Comparison of ENCODE assay signal across 12 cellular contexts in genomic region chr2:17757321-17757720, GRCh38. TPM values are rescaled to one million over a fixed set of nuclear protein-coding genes. Genes with fewer than 3 reads are reported as not detected.
DNase-seq lines count a peak whose midpoint lies in the region; ATAC-seq and TF ChIP-seq lines count a peak whose summit lies in the region.
"Had no signal": no experiment of that assay in that cellular context is flagged by ENCODE, and none has a peak within 500 bp of the region (broad histone marks: within the 10 kb centered on the region; RNA-seq: fewer than 3 reads in every experiment).

No MANE protein-coding gene starts in this region.

- H3K4me3 Mint-ChIP-seq in glutamatergic neuron (ENCODE audit: unreplicated experiment), result peak overlapping the region; percentile 45
- H3K4me3 Mint-ChIP-seq: activated T-cell treated with anti-CD3 and anti-CD28 coated beads, Interleukin-2, amount 50 U/mL, for 72 hours had no signal

- peak overlapping the region; percentile 56 for H3K27ac Mint-ChIP-seq in glutamatergic neuron (ENCODE audit: unreplicated experiment)
- H3K27ac Mint-ChIP-seq: activated T-cell treated with anti-CD3 and anti-CD28 coated beads, Interleukin-2, amount 50 U/mL, for 72 hours had no signal

- intact Hi-C loops in heart left ventricle (cut with DNase I), result loop anchor here in 2 of 10 donors (10.0 kb wide), 1 partner anchor 67 kb away; no protein-coding TSS in a partner anchor

- H3K4me3 ChIP-seq in cardiac muscle cell, result no peak overlapping the region
- no peak overlapping the region for H3K4me3 ChIP-seq in heart left ventricle
- no peak overlapping the region for H3K4me3 ChIP-seq in SJSA1
- H3K4me3 ChIP-seq: coronary artery, tibial artery had no signal

- H3K27ac ChIP-seq in cardiac muscle cell (no peak overlapping the region), heart left ventricle (no peak overlapping the region), SJSA1 (peak overlapping the region; percentile 15; the same call in 1 of the 2 replicates)
- H3K27ac ChIP-seq: coronary artery, tibial artery had no signal

- peak in 1 of 2 donors; percentile 81 for DNase-seq in cardiac muscle cell (ENCODE audit: low read depth in 1 of 2, low spot score in 1 of 2)
- DNase-seq in heart left ventricle, result no peak
- DNase-seq in SJSA1 (ENCODE audit: low read depth in 1 of 2, low spot score in 2 of 2), result peak in 1 of 2 experiments; percentile 27
- no peak for DNase-seq in glutamatergic neuron
- DNase-seq in NCI-H1417 (lab: John Stamatoyannopoulos, UW), result no peak
- DNase-seq in NCI-H2107 treated with DMSO at 0.1 percent for 48 hours (lab: John Stamatoyannopoulos, UW; ENCODE audit: unreplicated experiment), result no peak
- no peak for DNase-seq in cerebellar nuclear complex (lab: John Stamatoyannopoulos, UW)
- DNase-seq: activated T-cell treated with anti-CD3 and anti-CD28 coated beads, Interleukin-2, amount 50 U/mL, for 72 hours; MM.1S; tibial artery had no signal

- H3K27me3 ChIP-seq in cardiac muscle cell (no peaks in the 10 kb centered on the region), heart left ventricle (no peaks in the 10 kb centered on the region), SJSA1 (replicated peaks) (no peaks in the 10 kb centered on the region)
- H3K27me3 ChIP-seq: tibial artery had no signal

- H3K9me3 Mint-ChIP-seq in glutamatergic neuron (ENCODE audit: unreplicated experiment), result peaks cover 7% of the 10 kb centered on the region
- H3K9me3 Mint-ChIP-seq: activated T-cell treated with anti-CD3 and anti-CD28 coated beads, Interleukin-2, amount 50 U/mL, for 72 hours had no signal

- H3K36me3 ChIP-seq in cardiac muscle cell (no peaks in the 10 kb centered on the region), heart left ventricle (peaks cover 0 to 14% (median 0%) of the 10 kb centered on the region in 9 donors), SJSA1 (peaks cover 16% of the 10 kb centered on the region)
- H3K36me3 ChIP-seq: tibial artery had no signal

- H3K9me3 ChIP-seq in cardiac muscle cell (ENCODE audit: low read depth) (no peaks in the 10 kb centered on the region), heart left ventricle (no peaks in the 10 kb centered on the region), SJSA1 (replicated peaks) (no peaks in the 10 kb centered on the region)
- H3K9me3 ChIP-seq: tibial artery had no signal

- TF ChIP-seq POLR2A in heart left ventricle (IDR thresholded peaks at IDR 0.05), result no peak

- peak; percentile 5 for TF ChIP-seq CTCF in cardiac muscle cell (IDR thresholded peaks at IDR 0.05; ENCODE audit: low read depth, low read length)
- TF ChIP-seq CTCF in heart left ventricle (IDR thresholded peaks at IDR 0.05), result peak in 1 of 12 donors; percentile 11
- TF ChIP-seq CTCF in glutamatergic neuron (IDR thresholded peaks at IDR 0.05; ENCODE audit: partially characterized antibody, unreplicated experiment), result no peak

- WGBS in heart left ventricle, 4 donors, result 25 to 41% (median 37%) methylated on average over 2 of the region's 2 CpGs

- peaks cover 13% of the 10 kb centered on the region for H3K4me1 ChIP-seq in cardiac muscle cell (ENCODE audit: low read depth)
- H3K4me1 ChIP-seq in heart left ventricle, result peaks cover 0 to 47% (median 24%) of the 10 kb centered on the region in 12 donors
- H3K4me1 ChIP-seq in SJSA1 (replicated peaks), result peaks cover 18% of the 10 kb centered on the region

- ATAC-seq in heart left ventricle (no peak), HG03457 (IDR thresholded peaks at IDR 0.05; ENCODE audit: unreplicated experiment) (no peak)
- ATAC-seq: activated T-cell treated with anti-CD3 and anti-CD28 coated beads, Interleukin-2, amount 50 U/mL, for 72 hours had no signal

- peaks cover 7% of the 10 kb centered on the region for H3K4me1 Mint-ChIP-seq in glutamatergic neuron (ENCODE audit: low read depth, unreplicated experiment)

- H3K36me3 Mint-ChIP-seq in glutamatergic neuron (ENCODE audit: unreplicated experiment), result no peaks in the 10 kb centered on the region

- peaks cover 3% of the 10 kb centered on the region for H3K27me3 Mint-ChIP-seq in glutamatergic neuron (ENCODE audit: unreplicated experiment)

RNA-seq across cellular contexts. Expression of gene GEN1, which starts 3.4 kb away (rescaled TPM):
- total RNA-seq in cardiac muscle cell (5.6 and 8.8 TPM in 2 replicates), heart left ventricle (1 to 10 TPM; 2.4 to 8.8 (median 3.1) TPM), glutamatergic neuron (ENCODE audit: unreplicated experiment) (44.4 TPM)
- polyA plus RNA-seq in cardiac muscle cell (4.3 and 7.2 TPM in 2 replicates), heart left ventricle (1 to 10 TPM; 1.0 to 1.8 TPM)
- 30.0 and 31.1 TPM in 2 replicates for total RNA-seq in SJSA1 (2014; rRNA removed; shearing (Covaris generic))

RNA-seq across cellular contexts. Expression of gene SMC6, which starts 3.7 kb away (rescaled TPM):
- total RNA-seq in cardiac muscle cell (7.8 and 19.2 TPM in 2 replicates), heart left ventricle (10 to 100 TPM; 10.1 to 14.7 (median 12.7) TPM), glutamatergic neuron (ENCODE audit: unreplicated experiment) (61.4 TPM)
- polyA plus RNA-seq in cardiac muscle cell (13.1 and 17.4 TPM in 2 replicates), heart left ventricle (1 to 10 TPM; 5.9 to 7.0 TPM)
- total RNA-seq in SJSA1 (2014; rRNA removed; shearing (Covaris generic)), result 35.8 and 52.2 TPM in 2 replicates

RNA-seq across cellular contexts. Expression of gene MSGN1, which starts 58.9 kb away (rescaled TPM):
- not detected in 2 replicates for total RNA-seq in cardiac muscle cell
- polyA plus RNA-seq in cardiac muscle cell, result not detected in 2 replicates
- not detected for total RNA-seq in heart left ventricle
- polyA plus RNA-seq in heart left ventricle, result not detected
- total RNA-seq in SJSA1 (2014; rRNA removed; shearing (Covaris generic)), result not detected in 2 replicates
- total RNA-seq in glutamatergic neuron (ENCODE audit: unreplicated experiment), result not detected
- total RNA-seq: activated T-cell treated with anti-CD3 and anti-CD28 coated beads, Interleukin-2, amount 50 U/mL, for 72 hours had no signal
